Comparison of ENCODE assay signal across 10 cellular contexts in the genomic region with DNA sequence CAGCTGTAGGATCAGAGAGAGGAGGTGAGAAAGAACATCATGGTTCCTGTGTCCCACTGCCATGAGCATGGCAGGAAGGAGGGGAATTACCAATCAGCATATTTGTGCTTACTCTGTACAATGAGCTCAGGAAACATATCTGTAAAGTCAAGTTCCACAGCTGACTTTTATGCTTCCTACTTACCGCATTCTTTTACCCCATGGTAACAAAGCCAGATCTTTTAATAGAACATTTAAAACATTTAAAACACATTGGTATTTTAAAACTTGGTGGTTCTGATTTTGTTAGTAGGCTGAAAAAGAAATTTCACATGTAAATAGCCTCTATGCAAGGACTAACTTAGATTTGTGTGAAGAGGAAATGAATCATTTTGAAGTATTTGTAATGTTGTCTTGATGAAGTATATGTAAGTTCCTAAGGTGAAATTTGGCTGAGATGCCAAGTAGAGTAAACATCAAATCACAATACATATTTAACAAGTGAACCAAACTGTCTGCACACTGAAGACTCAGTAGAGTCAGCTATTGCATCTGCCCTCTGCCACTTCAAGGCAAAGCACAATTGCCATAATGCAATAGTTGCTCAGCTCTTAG.
DNase-seq lines count a peak whose midpoint lies in the region; ATAC-seq, FAIRE-seq and TF ChIP-seq lines count a peak whose summit lies in the region.
"Had no signal": no experiment of that assay in that cellular context is flagged by ENCODE, and none has a peak within 500 bp of the region (broad histone marks: within the 10 kb centered on the region; RNA-seq: fewer than 3 reads in every experiment).

No MANE protein-coding gene starts in this region.

- WGBS in mammary epithelial cell (ENCODE audit: low coverage, missing lambda C conversion rate): 44% methylated on average over 1 of the region's 1 CpG

- in situ Hi-C loops in mammary epithelial cell (cut with MboI; ENCODE audit: low sequenced_read_pairs in 2 of 2): no loop called here

- CTCF ChIA-PET in mammary epithelial cell (lab: Charles Lee; ENCODE audit: low non-redundant PET): no interaction called here

- H3K9me3 ChIP-seq in mammary epithelial cell (replicated peaks; ENCODE audit: insufficient read depth, low read length): no peaks in the 10 kb centered on the region

- peak; percentile 54 for DNase-seq in activated CD4-positive, alpha-beta T cell treated with anti-CD3 and anti-CD28 coated beads, Interleukin-2, amount 10 ng/mL, durations not matched to agents 24 days and 14 days
- DNase-seq in activated CD4-positive, alpha-beta T cell treated with anti-CD3 and anti-CD28 coated beads, Interleukin-2, amount 50 U/mL, for 48 hours: no peak
- DNase-seq in LHCN-M2 (ENCODE audit: low read depth) (peak; percentile 38), mammary epithelial cell (peak; percentile 38), skeletal muscle cell (ENCODE audit: low read depth) (peak; percentile 49), RCC 7860 (ENCODE audit: low spot score) (no peak), left lobe of liver (ENCODE audit: low spot score) (no peak)
- DNase-seq: midbrain, NCI-H446 treated with DMSO at 0.1 percent for 48 hours had no signal

- peak overlapping the region; percentile 2 for H3K4me2 ChIP-seq in mammary epithelial cell (ENCODE audit: insufficient read depth, low read depth, low read length)

- peak overlapping the region; percentile 51 for H2AFZ ChIP-seq in mammary epithelial cell (ENCODE audit: low read depth, low read length)

- H3K36me3 ChIP-seq in mammary epithelial cell (ENCODE audit: insufficient read depth, low read length): no peaks in the 10 kb centered on the region

- no peak for TF ChIP-seq CTCF in mammary epithelial cell (conservative IDR thresholded peaks at IDR 0.05 in 1 of 2, IDR thresholded peaks at IDR 0.05 in 1 of 2; ENCODE audit: extremely low read depth in 1 of 2, insufficient read depth in 1 of 2, low read depth in 1 of 2, low read length in 2 of 2)

- H3K4me3 Mint-ChIP-seq in activated CD4-positive, alpha-beta T cell treated with anti-CD3 and anti-CD28 coated beads, Interleukin-2, amount 10 ng/mL, durations not matched to agents 24 days and 14 days: peak overlapping the region; percentile 40

- H3K4me1 Mint-ChIP-seq in activated CD4-positive, alpha-beta T cell treated with anti-CD3 and anti-CD28 coated beads, Interleukin-2, amount 10 ng/mL, durations not matched to agents 24 days and 14 days: peaks cover 33% of the 10 kb centered on the region

- peaks cover 52% of the 10 kb centered on the region for H3K36me3 Mint-ChIP-seq in activated CD4-positive, alpha-beta T cell treated with anti-CD3 and anti-CD28 coated beads, Interleukin-2, amount 10 ng/mL, durations not matched to agents 24 days and 14 days (ENCODE audit: low read depth)

- no peak for FAIRE-seq in RCC 7860 (lab: Jason Lieb, UNC)

- H3K27ac ChIP-seq in mammary epithelial cell (ENCODE audit: insufficient read depth, low read depth, low read length): peak overlapping the region; percentile 39

- BruUV-seq in mammary epithelial cell (replicated peaks; lab: Mats Ljungman, UMichigan): no TSS peak

- intact Hi-C loops in activated CD4-positive, alpha-beta T cell treated with anti-CD3 and anti-CD28 coated beads, Interleukin-2, amount 10 ng/mL, durations not matched to agents 24 days and 14 days (cut with micrococcal nuclease): loop anchor here (1.0 to 5.0 kb wide), 5 partner anchors 16 to 70 kb away; no protein-coding TSS in a partner anchor
- intact Hi-C loops in mammary epithelial cell (cut with micrococcal nuclease): no loop called here

- dilution Hi-C loops in mammary epithelial cell (cut with HindIII; ENCODE audit: low sequenced_read_pairs): no loop called here

- H3K4me3 ChIP-seq in mammary epithelial cell (replicated peaks in 1 of 3; ENCODE audit: insufficient read depth in 1 of 3, low read depth in 2 of 3, low read length in 3 of 3) (no peak overlapping the region), skeletal muscle cell (ENCODE audit: low read depth, low read length) (no peak overlapping the region)

- H3K9ac ChIP-seq in mammary epithelial cell (ENCODE audit: insufficient read depth, low read length): no peak overlapping the region

- H3K4me1 ChIP-seq in mammary epithelial cell (ENCODE audit: insufficient read depth, low read length): peaks cover 19% of the 10 kb centered on the region

- peak overlapping the region; percentile 85 for H3K27ac Mint-ChIP-seq in activated CD4-positive, alpha-beta T cell treated with anti-CD3 and anti-CD28 coated beads, Interleukin-2, amount 10 ng/mL, durations not matched to agents 24 days and 14 days

- H3K9me3 Mint-ChIP-seq in activated CD4-positive, alpha-beta T cell treated with anti-CD3 and anti-CD28 coated beads, Interleukin-2, amount 10 ng/mL, durations not matched to agents 24 days and 14 days: no peaks in the 10 kb centered on the region

- H3K27me3 ChIP-seq in mammary epithelial cell (ENCODE audit: insufficient read depth, low read length): no peaks in the 10 kb centered on the region

- H3K79me2 ChIP-seq in mammary epithelial cell (ENCODE audit: insufficient read depth, low read length): no peaks in the 10 kb centered on the region

- H4K20me1 ChIP-seq in mammary epithelial cell (ENCODE audit: insufficient read depth, low read length): no peaks in the 10 kb centered on the region

- ATAC-seq in GM21825 (IDR thresholded peaks at IDR 0.05; ENCODE audit: unreplicated experiment): no peak
- no peak for ATAC-seq in left lobe of liver

- H3K27me3 Mint-ChIP-seq in activated CD4-positive, alpha-beta T cell treated with anti-CD3 and anti-CD28 coated beads, Interleukin-2, amount 10 ng/mL, durations not matched to agents 24 days and 14 days: no peaks in the 10 kb centered on the region

Comparison
In these comparisons a context has a peak if more than half of its experiments do, and no peak if none do; other contexts are left out.
1. DNase-seq: peak in activated CD4-positive, alpha-beta T cell treated with anti-CD3 and anti-CD28 coated beads, Interleukin-2, amount 10 ng/mL, durations not matched to agents 24 days and 14 days (single experiment), LHCN-M2 (single experiment), mammary epithelial cell (single experiment) and skeletal muscle cell (single experiment); none in activated CD4-positive, alpha-beta T cell treated with anti-CD3 and anti-CD28 coated beads, Interleukin-2, amount 50 U/mL, for 48 hours (0 of 2), RCC 7860 (single experiment) and left lobe of liver (single experiment).